Comparison of ENCODE assay signal across 8 cellular contexts in the genomic region with DNA sequence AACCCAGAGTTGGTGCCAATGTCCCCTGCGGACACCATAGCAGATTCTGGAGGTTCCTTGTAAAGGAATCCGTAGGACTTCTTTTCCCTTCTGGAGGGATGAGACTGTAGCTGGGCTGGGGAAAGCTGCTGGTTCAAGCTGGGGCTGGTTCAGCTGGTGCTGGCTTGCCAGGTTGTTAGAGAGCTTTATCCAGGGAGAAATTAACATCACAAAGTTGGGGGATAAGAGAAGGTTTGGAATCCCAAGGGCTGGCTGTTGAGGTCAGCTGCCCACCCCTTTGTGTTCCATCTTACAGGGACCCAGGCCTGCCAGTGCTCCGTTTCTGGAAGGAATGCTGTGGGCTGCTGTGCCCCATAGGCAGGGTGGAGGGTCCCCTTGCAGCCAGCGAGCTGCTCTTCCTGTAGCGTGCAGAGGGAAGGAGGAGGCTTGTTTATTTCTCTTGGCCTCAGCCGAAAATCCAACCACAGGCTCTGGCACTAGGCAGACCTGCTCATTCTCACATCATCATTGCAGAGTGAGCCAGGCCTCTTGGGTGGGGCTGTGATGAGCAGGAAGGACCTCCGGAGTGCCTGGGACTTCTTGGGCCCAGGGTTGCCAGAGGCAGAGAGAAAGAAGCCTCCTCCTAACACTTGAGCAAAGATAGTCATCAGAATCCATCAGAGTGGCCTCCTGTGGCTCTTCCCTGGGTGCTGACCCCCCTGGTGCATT.
A peak's percentile ranks its signal among the peaks of the same experiment; 100 is the strongest.
DNase-seq lines count a peak whose midpoint lies in the region; ATAC-seq and TF ChIP-seq lines count a peak whose summit lies in the region.

No MANE protein-coding gene starts in this region.

- no peaks in the 10 kb centered on the region for H3K9me3 Mint-ChIP-seq in MCF 10A (ENCODE audit: unreplicated experiment)
- no peaks in the 10 kb centered on the region for H3K9me3 Mint-ChIP-seq in stimulated activated naive CD8-positive, alpha-beta T cell treated with anti-CD3 and anti-CD28 coated beads, Interleukin-15, amount 100 ng/mL, for 72 hours

- H3K4me1 Mint-ChIP-seq in MCF 10A (ENCODE audit: insufficient read depth, unreplicated experiment), result peaks cover 27% of the 10 kb centered on the region
- H3K4me1 Mint-ChIP-seq in stimulated activated naive CD8-positive, alpha-beta T cell treated with anti-CD3 and anti-CD28 coated beads, Interleukin-15, amount 100 ng/mL, for 72 hours, result peaks cover 91% of the 10 kb centered on the region

- no peak overlapping the region for H3K4me3 Mint-ChIP-seq in MCF 10A (ENCODE audit: unreplicated experiment)
- peak overlapping the region; percentile 94 to 98 for H3K4me3 Mint-ChIP-seq in stimulated activated naive CD8-positive, alpha-beta T cell treated with anti-CD3 and anti-CD28 coated beads, Interleukin-15, amount 100 ng/mL, for 72 hours

- peak; percentile 41 for DNase-seq in A673 (ENCODE audit: low spot score)
- DNase-seq in LHCN-M2 (ENCODE audit: low read depth), result peak; percentile 94
- DNase-seq in MCF 10A (ENCODE audit: unreplicated experiment), result peak; percentile 74
- DNase-seq in kidney glomerular epithelial cell (lab: John Stamatoyannopoulos, UW), result peak; percentile 23
- DNase-seq in stimulated activated naive CD8-positive, alpha-beta T cell treated with anti-CD3 and anti-CD28 coated beads, Interleukin-15, amount 100 ng/mL, for 72 hours, result peak; percentile 51 to 77
- no peak for DNase-seq in SK-N-DZ (ENCODE audit: low spot score)
- no peak for DNase-seq in NCI-H1092 (lab: John Stamatoyannopoulos, UW)
- DNase-seq in SKM-1 (lab: John Stamatoyannopoulos, UW; ENCODE audit: unreplicated experiment), result no peak

- H3K36me3 Mint-ChIP-seq in MCF 10A (ENCODE audit: insufficient read depth, unreplicated experiment), result peaks cover 34% of the 10 kb centered on the region

- no TSS peak for BruUV-seq in A673 (replicated peaks; lab: Mats Ljungman, UMichigan)
- no TSS peak for BruUV-seq in MCF 10A (replicated peaks; lab: Mats Ljungman, UMichigan)

- H3K36me3 ChIP-seq in A673 (ENCODE audit: insufficient read depth, low read length, poor library complexity, severe bottlenecking), result no peaks in the 10 kb centered on the region

- peaks cover 53% of the 10 kb centered on the region for H3K4me1 ChIP-seq in A673 (ENCODE audit: insufficient read depth, low read length, poor library complexity, severe bottlenecking)

- no peaks in the 10 kb centered on the region for H3K9me3 ChIP-seq in A673 (ENCODE audit: low read depth, low read length, poor library complexity, severe bottlenecking)

- peak; percentile 69 for ATAC-seq in stimulated activated naive CD8-positive, alpha-beta T cell treated with anti-CD3 and anti-CD28 coated beads, Interleukin-15, amount 100 ng/mL, for 72 hours

- intact Hi-C loops in A673 (cut with micrococcal nuclease; ENCODE audit: unreplicated experiment) (no loop called here), MCF 10A (cut with micrococcal nuclease) (no loop called here)

- H3K27ac Mint-ChIP-seq in MCF 10A (ENCODE audit: low read depth, unreplicated experiment), result peak overlapping the region; percentile 67
- H3K27ac Mint-ChIP-seq in stimulated activated naive CD8-positive, alpha-beta T cell treated with anti-CD3 and anti-CD28 coated beads, Interleukin-15, amount 100 ng/mL, for 72 hours, result peak overlapping the region; percentile 94 to 95

- CTCF ChIA-PET in A673 (lab: Charles Lee) (no interaction called here), MCF 10A (lab: Yijun Ruan, JAX) (interaction anchor here (0.5 to 1.3 kb wide), 6 partner anchors 44 to 315 kb away, joined by 3 to 4 read pairs (median 3); no protein-coding TSS in a partner anchor)

- POLR2A ChIA-PET in A673 (lab: Charles Lee; ENCODE audit: low non-redundant PET), result no interaction called here
- POLR2A ChIA-PET in MCF 10A (lab: Yijun Ruan, JAX), result interaction anchor here (0.9 kb wide), 1 partner anchor 62 kb away, joined by 4 read pairs; no protein-coding TSS in a partner anchor

- H3K27ac ChIP-seq in A673 (ENCODE audit: low read depth, low read length, poor library complexity, severe bottlenecking), result peak overlapping the region; percentile 69

- no peaks in the 10 kb centered on the region for H3K27me3 Mint-ChIP-seq in MCF 10A (ENCODE audit: insufficient read depth, unreplicated experiment)
- H3K27me3 Mint-ChIP-seq in stimulated activated naive CD8-positive, alpha-beta T cell treated with anti-CD3 and anti-CD28 coated beads, Interleukin-15, amount 100 ng/mL, for 72 hours, result no peaks in the 10 kb centered on the region

- TF ChIP-seq CTCF in A673 (conservative IDR thresholded peaks at IDR 0.05; ENCODE audit: low read depth, low read length) (no peak), MCF 10A (IDR thresholded peaks at IDR 0.05; ENCODE audit: unreplicated experiment) (no peak)

- no peaks in the 10 kb centered on the region for H3K27me3 ChIP-seq in A673 (replicated peaks; ENCODE audit: insufficient read depth, low read depth, low read length, poor library complexity)

- no peak overlapping the region for H3K4me3 ChIP-seq in A673 (ENCODE audit: low read depth, low read length, poor library complexity, severe bottlenecking)

Comparison
In these comparisons a context has a peak if more than half of its experiments do, and no peak if none do; other contexts are left out.
1. DNase-seq: peak in A673 (single experiment), LHCN-M2 (single experiment), MCF 10A (single experiment), kidney glomerular epithelial cell (single experiment) and stimulated activated naive CD8-positive, alpha-beta T cell treated with anti-CD3 and anti-CD28 coated beads, Interleukin-15, amount 100 ng/mL, for 72 hours (2 of 2); none in SK-N-DZ (single experiment), NCI-H1092 (single experiment) and SKM-1 (single experiment).